17 cellular contexts compared by ENCODE assay signal in genomic region chr5:98205691-98206461, GRCh38.
A peak's percentile ranks its signal among the peaks of the same experiment; 100 is the strongest.
DNase-seq lines count a peak whose midpoint lies in the region; TF ChIP-seq lines count a peak whose summit lies in the region.
"Had no signal": no experiment of that assay in that cellular context is flagged by ENCODE, and none has a peak within 500 bp of the region (broad histone marks: within the 10 kb centered on the region; RNA-seq: fewer than 3 reads in every experiment).

No MANE protein-coding gene starts in this region.

- H3K27me3 ChIP-seq in neural progenitor cell (no peaks in the 10 kb centered on the region), esophagus muscularis mucosa (no peaks in the 10 kb centered on the region), ovary (no peaks in the 10 kb centered on the region)
- H3K27me3 ChIP-seq: BLaER1, tibial nerve had no signal

- no peak overlapping the region for H3K27ac Mint-ChIP-seq in neural progenitor cell
- H3K27ac Mint-ChIP-seq: activated CD4-positive, alpha-beta T cell treated with anti-CD3 and anti-CD28 coated beads, Interleukin-2, amount 10 ng/mL, durations not matched to agents 7 days and 5 days; T-helper 2 cell treated with Interferon-gamma antibody and Interleukin-4, amounts not matched to agents 5 μg/mL and 100 μg/mL, for 36 hours had no signal

- DNase-seq in EH (ENCODE audit: low read depth) (peak; percentile 50), NCI-H1105 treated with DMSO at 0.1 percent for 48 hours (lab: John Stamatoyannopoulos, UW) (peak; percentile 38), epithelial cell of esophagus (ENCODE audit: low read depth) (peak; percentile 85), neural progenitor cell (ENCODE audit: low spot score) (no peak), esophagus muscularis mucosa (ENCODE audit: extremely low spot score) (no peak), NCI-H345 treated with DMSO at 0.1 percent for 48 hours (lab: John Stamatoyannopoulos, UW; ENCODE audit: unreplicated experiment) (no peak), NCI-H187 treated with DMSO at 0.1 percent for 48 hours (lab: John Stamatoyannopoulos, UW) (no peak), ovary (no peak)
- DNase-seq: activated CD4-positive, alpha-beta T cell treated with anti-CD3 and anti-CD28 coated beads, Interleukin-2, amount 10 ng/mL, durations not matched to agents 7 days and 5 days; activated T-cell treated with anti-CD3 and anti-CD28 coated beads, Interleukin-2, amount 50 U/mL, for 4 hours; NCI-H146; NCI-H526 treated with DMSO at 0.1 percent for 48 hours; psoas muscle; stimulated activated CD4-positive, alpha-beta T cell treated with anti-CD3 and anti-CD28 coated beads, Interleukin-1b, Interleukin-23, amount 100 ng/mL, for 48 hours had no signal

- intact Hi-C loops in esophagus muscularis mucosa (cut with DNase I) (no loop called here), ovary (cut with DNase I) (no loop called here)

- H3K4me1 Mint-ChIP-seq in neural progenitor cell, result no peaks in the 10 kb centered on the region
- H3K4me1 Mint-ChIP-seq: activated CD4-positive, alpha-beta T cell treated with anti-CD3 and anti-CD28 coated beads, Interleukin-2, amount 10 ng/mL, durations not matched to agents 7 days and 5 days had no signal

- H3K27me3 Mint-ChIP-seq in neural progenitor cell (ENCODE audit: insufficient read depth, low read depth), result no peaks in the 10 kb centered on the region
- H3K27me3 Mint-ChIP-seq: activated CD4-positive, alpha-beta T cell treated with anti-CD3 and anti-CD28 coated beads, Interleukin-2, amount 10 ng/mL, durations not matched to agents 7 days and 5 days had no signal

- no peaks in the 10 kb centered on the region for H3F3A ChIP-seq in neural progenitor cell (ENCODE audit: low read depth)

- H3K36me3 ChIP-seq in neural progenitor cell (no peaks in the 10 kb centered on the region), esophagus muscularis mucosa (no peaks in the 10 kb centered on the region), ovary (no peaks in the 10 kb centered on the region)
- H3K36me3 ChIP-seq: BLaER1, tibial nerve had no signal

- H3K9me3 Mint-ChIP-seq in neural progenitor cell, result peaks cover 2% of the 10 kb centered on the region
- H3K9me3 Mint-ChIP-seq: activated CD4-positive, alpha-beta T cell treated with anti-CD3 and anti-CD28 coated beads, Interleukin-2, amount 10 ng/mL, durations not matched to agents 7 days and 5 days; T-helper 2 cell treated with Interferon-gamma antibody and Interleukin-4, amounts not matched to agents 5 μg/mL and 100 μg/mL, for 36 hours had no signal

- TF ChIP-seq POLR2A in esophagus muscularis mucosa (IDR thresholded peaks at IDR 0.05; ENCODE audit: low read depth), result no peak
- no peak for TF ChIP-seq POLR2A in ovary (IDR thresholded peaks at IDR 0.05)

- H3K4me2 ChIP-seq in neural progenitor cell, result no peak overlapping the region
- H3K4me2 ChIP-seq: BLaER1 had no signal

- no peak overlapping the region for H3K4me3 Mint-ChIP-seq in neural progenitor cell
- H3K4me3 Mint-ChIP-seq: activated CD4-positive, alpha-beta T cell treated with anti-CD3 and anti-CD28 coated beads, Interleukin-2, amount 10 ng/mL, durations not matched to agents 7 days and 5 days; activated T-cell treated with anti-CD3 and anti-CD28 coated beads, Interleukin-2, amount 50 U/mL, for 4 hours; T-helper 2 cell treated with Interferon-gamma antibody and Interleukin-4, amounts not matched to agents 5 μg/mL and 100 μg/mL, for 36 hours had no signal

- TF ChIP-seq CTCF in epithelial cell of esophagus (IDR thresholded peaks at IDR 0.05; ENCODE audit: insufficient read depth, low read depth, low read length, missing control alignments) (no peak), neural progenitor cell (IDR thresholded peaks at IDR 0.05) (no peak), esophagus muscularis mucosa (IDR thresholded peaks at IDR 0.05) (no peak), ovary (IDR thresholded peaks at IDR 0.05) (no peak)

- no peaks in the 10 kb centered on the region for H3K79me2 ChIP-seq in neural progenitor cell (ENCODE audit: low read depth)

- peak overlapping the region; percentile 44 for H2AFZ ChIP-seq in neural progenitor cell (replicated peaks)

- 78% methylated on average over 2 of the region's 2 CpGs for WGBS in esophagus muscularis mucosa
- 44 to 57% (median 54%) methylated on average over 2 of the region's 2 CpGs for WGBS in ovary, 3 donors

- H3K36me3 Mint-ChIP-seq in neural progenitor cell, result no peaks in the 10 kb centered on the region

- no peaks in the 10 kb centered on the region for H3K4me1 ChIP-seq in neural progenitor cell
- H3K4me1 ChIP-seq in esophagus muscularis mucosa, result peaks cover 0 to 15% (median 0%) of the 10 kb centered on the region in 4 donors
- no peaks in the 10 kb centered on the region for H3K4me1 ChIP-seq in ovary (ENCODE audit: insufficient read depth)
- H3K4me1 ChIP-seq: BLaER1, psoas muscle had no signal

- no peak overlapping the region for H3K9ac ChIP-seq in neural progenitor cell
- H3K9ac ChIP-seq: BLaER1 had no signal

- TF ChIP-seq EP300 in esophagus muscularis mucosa (IDR thresholded peaks at IDR 0.05) (no peak), ovary (IDR thresholded peaks at IDR 0.05) (no peak)

- H4K20me1 ChIP-seq in neural progenitor cell (ENCODE audit: low read depth), result no peaks in the 10 kb centered on the region
- H4K20me1 ChIP-seq: BLaER1 had no signal

- H3K27ac ChIP-seq in neural progenitor cell (no peak overlapping the region), esophagus muscularis mucosa (replicated peaks in 1 of 4) (no peak overlapping the region), ovary (no peak overlapping the region)
- H3K27ac ChIP-seq: BLaER1, psoas muscle had no signal

- no peaks in the 10 kb centered on the region for H3K9me3 ChIP-seq in neural progenitor cell (ENCODE audit: low read depth)
- H3K9me3 ChIP-seq in esophagus muscularis mucosa, result no peaks in the 10 kb centered on the region
- H3K9me3 ChIP-seq in ovary, result no peaks in the 10 kb centered on the region
- H3K9me3 ChIP-seq: BLaER1, psoas muscle, tibial nerve had no signal

- H3K4me3 ChIP-seq in epithelial cell of esophagus (ENCODE audit: low read length), result no peak overlapping the region
- H3K4me3 ChIP-seq in neural progenitor cell, result no peak overlapping the region
- H3K4me3 ChIP-seq in esophagus muscularis mucosa, result no peak overlapping the region
- H3K4me3 ChIP-seq in ovary, result no peak overlapping the region
- H3K4me3 ChIP-seq: BLaER1, psoas muscle, tibial nerve had no signal

Comparison
In these comparisons a context has a peak if more than half of its experiments do, and no peak if none do; other contexts are left out.
1. DNase-seq: peak in EH (single experiment), NCI-H1105 treated with DMSO at 0.1 percent for 48 hours (single experiment) and epithelial cell of esophagus (single experiment); none in neural progenitor cell (single experiment), esophagus muscularis mucosa (single experiment), NCI-H345 treated with DMSO at 0.1 percent for 48 hours (single experiment), NCI-H187 treated with DMSO at 0.1 percent for 48 hours (single experiment) and ovary (0 of 5).